ENCODE assay signal across 8 cellular contexts in the genomic region with DNA sequence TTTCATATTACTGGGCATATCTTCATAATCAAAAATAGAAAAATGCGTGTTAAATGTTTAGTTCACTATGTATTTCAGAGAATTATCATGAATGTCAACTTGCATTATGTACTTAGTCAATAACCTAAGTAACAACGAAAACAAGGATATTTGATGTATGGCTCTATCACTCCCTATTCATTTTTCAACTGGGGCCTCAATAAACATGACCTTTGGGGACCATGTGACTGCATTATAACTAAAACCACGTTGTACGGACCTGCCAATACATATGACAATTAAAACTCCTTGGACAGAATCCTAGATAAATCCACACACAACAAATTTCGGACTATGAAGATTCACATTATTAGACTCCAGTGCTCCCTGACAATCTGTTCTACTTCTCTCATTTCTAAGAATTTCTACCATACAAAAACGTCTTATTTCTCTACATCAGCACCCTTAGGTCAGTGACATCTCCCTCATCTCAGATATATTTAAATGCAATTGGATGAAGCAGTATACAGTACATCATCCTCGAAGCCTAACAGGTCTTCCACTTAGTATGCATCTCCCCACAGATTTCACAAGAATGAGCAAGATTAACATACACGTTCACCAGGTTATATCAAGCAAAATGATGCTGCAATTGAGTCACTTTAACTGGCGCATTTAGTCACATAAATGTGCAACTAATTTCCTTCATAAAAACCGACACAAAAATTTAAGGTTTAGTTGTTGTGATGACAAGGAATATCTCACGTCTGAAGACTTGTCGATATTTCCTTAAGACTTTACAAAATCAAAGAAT. TPM values are rescaled to one million over a fixed set of nuclear protein-coding genes. Genes with fewer than 3 reads are reported as not detected.
DNase-seq lines count a peak whose midpoint lies in the region; ATAC-seq and TF ChIP-seq lines count a peak whose summit lies in the region.

No MANE protein-coding gene starts in this region.

- H3K36me3 Mint-ChIP-seq in activated CD8-positive, alpha-beta memory T cell treated with anti-CD3 and anti-CD28 coated beads, Interleukin-2, amount 10 ng/mL, durations not matched to agents 7 days and 5 days: peaks cover 5% of the 10 kb centered on the region
- H3K36me3 Mint-ChIP-seq in activated naive CD4-positive, alpha-beta T cell treated with anti-CD3 and anti-CD28 coated beads, Interleukin-2, amount 50 U/mL, for 72 hours: peaks cover 20 to 22% of the 10 kb centered on the region in 2 donors

- TF ChIP-seq CTCF in testis (IDR thresholded peaks at IDR 0.05): no peak
- no peak for TF ChIP-seq CTCF in adrenal gland (IDR thresholded peaks at IDR 0.05)

- H3K4me3 ChIP-seq in testis (peak overlapping the region; percentile 96 to 99), adrenal gland (peak overlapping the region in 2 of 4 donors; percentile 81 to 99)

- CTCF ChIA-PET in activated CD8-positive, alpha-beta memory T cell treated with anti-CD3 and anti-CD28 coated beads, Interleukin-2, amount 10 ng/mL, durations not matched to agents 7 days and 5 days (lab: Charles Lee): interaction anchor here (9.7 kb wide), 1 partner anchor 21 kb away, joined by 52 read pairs; no protein-coding TSS in a partner anchor

- TF ChIP-seq POLR2A in testis (IDR thresholded peaks at IDR 0.05): no peak
- no peak for TF ChIP-seq POLR2A in adrenal gland (IDR thresholded peaks at IDR 0.05)

- intact Hi-C loops in testis (cut with DNase I; ENCODE audit: low total_unique reads) (no loop called here), adrenal gland (cut with DNase I) (no loop called here)

- no peaks in the 10 kb centered on the region for H3K9me3 ChIP-seq in testis
- no peaks in the 10 kb centered on the region for H3K9me3 ChIP-seq in adrenal gland (replicated peaks in 1 of 3)

- peaks cover 59% of the 10 kb centered on the region for H3K4me1 Mint-ChIP-seq in activated CD8-positive, alpha-beta memory T cell treated with anti-CD3 and anti-CD28 coated beads, Interleukin-2, amount 10 ng/mL, durations not matched to agents 7 days and 5 days

- H3K4me1 ChIP-seq in testis: peaks cover 27% of the 10 kb centered on the region
- H3K4me1 ChIP-seq in adrenal gland (replicated peaks in 1 of 2): peaks cover 22 to 58% of the 10 kb centered on the region in 2 donors

- H3K27me3 ChIP-seq in testis (no peaks in the 10 kb centered on the region), adrenal gland (no peaks in the 10 kb centered on the region)

- DNase-seq in activated CD8-positive, alpha-beta memory T cell treated with anti-CD3 and anti-CD28 coated beads, Interleukin-2, amount 10 ng/mL, durations not matched to agents 7 days and 5 days: no peak
- no peak for DNase-seq in activated CD8-positive, alpha-beta memory T cell treated with anti-CD3 and anti-CD28 coated beads, Interleukin-2, amount 50 U/mL, for 4 hours
- no peak for DNase-seq in activated naive CD4-positive, alpha-beta T cell treated with anti-CD3 and anti-CD28 coated beads, Interleukin-2, amount 50 U/mL, for 72 hours (ENCODE audit: low spot score in 2 of 2)
- DNase-seq in iris pigment epithelial cell (ENCODE audit: low read depth): peak; percentile 43
- DNase-seq in testis: no peak
- no peak for DNase-seq in NOMO-1 treated with dmso at 0.1 percent for 144 hours (lab: John Stamatoyannopoulos, UW; ENCODE audit: unreplicated experiment)
- DNase-seq in adrenal gland: no peak
- no peak for DNase-seq in epidermal melanocyte (ENCODE audit: insufficient read length, low spot score)

- H3K27ac Mint-ChIP-seq in activated CD8-positive, alpha-beta memory T cell treated with anti-CD3 and anti-CD28 coated beads, Interleukin-2, amount 10 ng/mL, durations not matched to agents 7 days and 5 days: peak overlapping the region; percentile 97
- peak overlapping the region; percentile 99 for H3K27ac Mint-ChIP-seq in activated naive CD4-positive, alpha-beta T cell treated with anti-CD3 and anti-CD28 coated beads, Interleukin-2, amount 50 U/mL, for 72 hours

- H3K9me3 Mint-ChIP-seq in activated CD8-positive, alpha-beta memory T cell treated with anti-CD3 and anti-CD28 coated beads, Interleukin-2, amount 10 ng/mL, durations not matched to agents 7 days and 5 days (ENCODE audit: low read depth): no peaks in the 10 kb centered on the region
- no peaks in the 10 kb centered on the region for H3K9me3 Mint-ChIP-seq in activated naive CD4-positive, alpha-beta T cell treated with anti-CD3 and anti-CD28 coated beads, Interleukin-2, amount 50 U/mL, for 72 hours

- no peaks in the 10 kb centered on the region for H3K27me3 Mint-ChIP-seq in activated CD8-positive, alpha-beta memory T cell treated with anti-CD3 and anti-CD28 coated beads, Interleukin-2, amount 10 ng/mL, durations not matched to agents 7 days and 5 days

- no peak for ATAC-seq in activated CD8-positive, alpha-beta memory T cell treated with anti-CD3 and anti-CD28 coated beads, Interleukin-2, amount 10 ng/mL, durations not matched to agents 7 days and 5 days
- no peak for ATAC-seq in activated naive CD4-positive, alpha-beta T cell treated with anti-CD3 and anti-CD28 coated beads, Interleukin-2, amount 50 U/mL, for 72 hours

- peak overlapping the region in 1 of 2 donors; percentile 95 for H3K27ac ChIP-seq in testis
- H3K27ac ChIP-seq in adrenal gland: no peak overlapping the region

- WGBS in testis, 2 donors: 18 to 20% methylated on average over 12 of the region's 12 CpGs
- WGBS in adrenal gland, 4 donors: 22 to 25% (median 22%) methylated on average over 12 of the region's 12 CpGs

- H3K36me3 ChIP-seq in testis (ENCODE audit: low read depth, missing control alignments): no peaks in the 10 kb centered on the region
- H3K36me3 ChIP-seq in adrenal gland (replicated peaks in 1 of 2): no peaks in the 10 kb centered on the region

- peak overlapping the region; percentile 97 for H3K4me3 Mint-ChIP-seq in activated CD8-positive, alpha-beta memory T cell treated with anti-CD3 and anti-CD28 coated beads, Interleukin-2, amount 10 ng/mL, durations not matched to agents 7 days and 5 days

RNA-seq across cellular contexts. Expression of a gene that starts 1.5 kb away (rescaled TPM):
- total RNA-seq in activated CD8-positive, alpha-beta memory T cell treated with anti-CD3 and anti-CD28 coated beads, Interleukin-2, amount 10 ng/mL, durations not matched to agents 7 days and 5 days: 100 to 1,000 TPM; 166 to 213 TPM
- total RNA-seq in activated naive CD4-positive, alpha-beta T cell treated with anti-CD3 and anti-CD28 coated beads, Interleukin-2, amount 50 U/mL, for 72 hours: 100 to 1,000 TPM; 164 to 188 TPM
- total RNA-seq in testis: 100 to 1,000 TPM in 1 of 2 donors, 10 to 100 TPM in 1; 99.4 to 181 TPM
- polyA plus RNA-seq in testis (ENCODE audit: insufficient read depth, low read depth, low replicate concordance): 368 TPM
- 100 to 1,000 TPM in 1 of 8 donors, 10 to 100 TPM in 7; 22.1 to 103 (median 68.5) TPM for total RNA-seq in adrenal gland
- 100 to 1,000 TPM in 1 of 3 donors, 10 to 100 TPM in 2; 36.4 to 186 (median 53.1) TPM for polyA plus RNA-seq in adrenal gland

RNA-seq across cellular contexts. Expression of a gene that starts 27.1 kb away (rescaled TPM):
- total RNA-seq in activated CD8-positive, alpha-beta memory T cell treated with anti-CD3 and anti-CD28 coated beads, Interleukin-2, amount 10 ng/mL, durations not matched to agents 7 days and 5 days: 10 to 100 TPM; 47.9 to 63.3 TPM
- total RNA-seq in activated naive CD4-positive, alpha-beta T cell treated with anti-CD3 and anti-CD28 coated beads, Interleukin-2, amount 50 U/mL, for 72 hours: 10 to 100 TPM; 60.9 to 64.0 TPM
- total RNA-seq in testis (10 to 100 TPM; 38.8 to 39.6 TPM), adrenal gland (100 to 1,000 TPM in 2 of 8 donors, 10 to 100 TPM in 6; 44.4 to 113 (median 81.9) TPM)
- polyA plus RNA-seq in testis (ENCODE audit: insufficient read depth, low read depth, low replicate concordance) (93.5 TPM), adrenal gland (100 to 1,000 TPM in 1 of 3 donors, 10 to 100 TPM in 2; 21.9 to 106 (median 29.0) TPM)
